In the genomic region with DNA sequence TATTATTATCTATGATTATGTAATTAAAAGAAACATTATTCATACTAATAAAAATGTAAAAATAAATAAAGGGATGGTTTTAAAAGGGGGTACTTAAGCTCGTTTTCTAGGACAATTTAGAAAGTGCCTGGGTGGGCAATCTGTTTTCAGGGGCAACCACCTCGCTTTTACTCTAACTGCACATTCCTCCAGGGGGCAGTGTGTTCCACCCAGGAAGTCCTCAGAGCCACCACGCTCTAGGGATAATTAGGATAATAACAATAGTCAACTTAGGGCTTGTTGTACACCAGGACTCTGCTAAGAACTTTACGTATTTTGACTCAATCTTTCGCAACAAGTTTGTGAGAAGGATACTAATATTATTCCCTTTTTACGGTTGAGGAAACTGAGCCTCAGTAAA, we compare ENCODE assay signal across 1 cellular context.
TF ChIP-seq lines count a peak whose summit lies in the region.

No MANE protein-coding gene starts in this region.

TF ChIP-seq in H1, 55 proteins besides CTCF, POLR2A, EP300 and RAD21 (continued from another document):
- no peak for TF ChIP-seq CHD7 (IDR thresholded peaks at IDR 0.05; ENCODE audit: insufficient replicate concordance, low read length)
TF ChIP-seq in H1: peak in this region for 1.
